In genomic region chr2:29706171-29706690, GRCh38 we compare ENCODE assay signal across 10 cellular contexts.
"Had no signal": no experiment of that assay in that cellular context is flagged by ENCODE, and none has a peak within 500 bp of the region (broad histone marks: within the 10 kb centered on the region; RNA-seq: fewer than 3 reads in every experiment).

No MANE protein-coding gene starts in this region.

- H3K27me3 ChIP-seq: body of pancreas, transverse colon had no signal

- H3K4me3 ChIP-seq: body of pancreas, prostate gland, smooth muscle cell, transverse colon had no signal

- H3K9me3 ChIP-seq: body of pancreas, prostate gland, transverse colon had no signal

- H3K4me1 ChIP-seq: body of pancreas, prostate gland, transverse colon had no signal

- H3K27ac ChIP-seq: body of pancreas, prostate gland, transverse colon had no signal

- DNase-seq: activated naive CD4-positive, alpha-beta T cell treated with Interleukin-2 at 50 U/mL for 16 hours; body of pancreas; caudate nucleus; nephron progenitor cell; stimulated activated naive CD8-positive, alpha-beta T cell treated with anti-CD3 and anti-CD28 coated beads, Interleukin-15, Interleukin-2, amounts not matched to agents 100 U/mL and 50 U/mL, for 24 hours; transverse colon had no signal

- FAIRE-seq: colon, endometrium had no signal

- H3K4me2 ChIP-seq: smooth muscle cell had no signal

- H3K36me3 ChIP-seq: prostate gland, transverse colon had no signal
